ENCODE assay signal across 21 cellular contexts in genomic region chr11:126495281-126495680, GRCh38.
DNase-seq lines count a peak whose midpoint lies in the region; ATAC-seq and TF ChIP-seq lines count a peak whose summit lies in the region.
"Had no signal": no experiment of that assay in that cellular context is flagged by ENCODE, and none has a peak within 500 bp of the region (broad histone marks: within the 10 kb centered on the region; RNA-seq: fewer than 3 reads in every experiment).

No MANE protein-coding gene starts in this region.

- intact Hi-C loops in Right ventricle myocardium inferior (cut with DNase I), result no loop called here
- intact Hi-C loops in sigmoid colon (cut with DNase I), result no loop called here

- DNase-seq in Right ventricle myocardium inferior (ENCODE audit: missing footprints) (peak; percentile 25), right atrium auricular region (ENCODE audit: low spot score) (no peak), mesenteric fat pad (ENCODE audit: low spot score) (peak; percentile 65), sigmoid colon (peak; percentile 40), LoVo (ENCODE audit: low spot score) (no peak), amniotic stem cell (lab: John Stamatoyannopoulos, UW) (no peak), GM19238 (ENCODE audit: insufficient read length, low spot score) (no peak)
- DNase-seq: 8988T; CD8-positive, alpha-beta T cell; MM.1S; NCI-H1048; NCI-H1417 treated with DMSO at 0.1 percent for 48 hours; NCI-H187; NCI-H2107; NCI-H446 treated with DMSO at 0.1 percent for 48 hours; PC-9; SIG-M5 had no signal

- TF ChIP-seq POLR2A in sigmoid colon (IDR thresholded peaks at IDR 0.05), result no peak

- WGBS in sigmoid colon, 2 donors, result 85 to 89% methylated on average over 10 of the region's 10 CpGs

- H3K27ac ChIP-seq in right atrium auricular region (no peak overlapping the region), VCaP (0 out of 2 replicates have a peak overlapping the region, but pooled peaks have one; percentile 14), sigmoid colon (no peak overlapping the region)
- H3K27ac ChIP-seq: BLaER1 treated with 17β-estradiol and CSF1 and Interleukin-3, amounts not matched to agents 10 nM and 100 nM; PC-9; RWPE1 had no signal

- H3K9me3 ChIP-seq in right atrium auricular region (no peaks in the 10 kb centered on the region), sigmoid colon (no peaks in the 10 kb centered on the region)
- H3K9me3 ChIP-seq: BLaER1 treated with 17β-estradiol and CSF1 and Interleukin-3, amounts not matched to agents 10 nM and 100 nM had no signal

- no peak for ATAC-seq in Right ventricle myocardium inferior
- ATAC-seq: CD8-positive, alpha-beta T cell; K562 had no signal

- no peak overlapping the region for H3K4me3 ChIP-seq in right atrium auricular region
- H3K4me3 ChIP-seq in sigmoid colon, result no peak overlapping the region
- H3K4me3 ChIP-seq: BLaER1 treated with 17β-estradiol and CSF1 and Interleukin-3, amounts not matched to agents 10 nM and 100 nM; K562; PC-9 had no signal

- H3K27me3 ChIP-seq in right atrium auricular region (no peaks in the 10 kb centered on the region), sigmoid colon (peaks cover 0 to 7% (median 0%) of the 10 kb centered on the region in 3 donors)
- H3K27me3 ChIP-seq: BLaER1 treated with 17β-estradiol and CSF1 and Interleukin-3, amounts not matched to agents 10 nM and 100 nM had no signal

- no peaks in the 10 kb centered on the region for H3K4me1 ChIP-seq in right atrium auricular region
- no peaks in the 10 kb centered on the region for H3K4me1 ChIP-seq in sigmoid colon

- no peaks in the 10 kb centered on the region for H3K36me3 ChIP-seq in right atrium auricular region
- H3K36me3 ChIP-seq in sigmoid colon, result no peaks in the 10 kb centered on the region
- H3K36me3 ChIP-seq: BLaER1 treated with 17β-estradiol and CSF1 and Interleukin-3, amounts not matched to agents 10 nM and 100 nM had no signal

- no peak for TF ChIP-seq EP300 in sigmoid colon (IDR thresholded peaks at IDR 0.05)

- TF ChIP-seq CTCF in right atrium auricular region (IDR thresholded peaks at IDR 0.05) (no peak), VCaP (conservative IDR thresholded peaks at IDR 0.05) (no peak), sigmoid colon (IDR thresholded peaks at IDR 0.05) (no peak)

Comparison
In these comparisons a context has a peak if more than half of its experiments do, and no peak if none do; other contexts are left out.
1. DNase-seq: peak in Right ventricle myocardium inferior (single experiment), mesenteric fat pad (single experiment) and sigmoid colon (single experiment); none in right atrium auricular region (single experiment), LoVo (single experiment), amniotic stem cell (single experiment) and GM19238 (single experiment).